In genomic region chr6:106360410-106360988, GRCh38 we compare ENCODE assay signal across 8 cellular contexts. TPM values are rescaled to one million over a fixed set of nuclear protein-coding genes. Genes with fewer than 3 reads are reported as not detected.
A peak's percentile ranks its signal among the peaks of the same experiment; 100 is the strongest.
DNase-seq lines count a peak whose midpoint lies in the region; ATAC-seq, FAIRE-seq and TF ChIP-seq lines count a peak whose summit lies in the region.

Gene CRYBG1, plus strand, starts transcription at chr6:106360717. Its CDS starts 192 bp downstream, at chr6:106360909.

- peak within 1 kb of the TSS; percentile 80 for H2AFZ ChIP-seq in H1 (ENCODE audit: low read length)

- H3K27ac Mint-ChIP-seq in mesothelial cell of epicardium = no peak within 1 kb of the TSS

- H2BK5ac ChIP-seq in H1 (ENCODE audit: low read depth, low read length) = no peak within 1 kb of the TSS; the same call in 1 of the 2 replicates

- DNase-seq in NCI-H345 (lab: John Stamatoyannopoulos, UW) (peak; percentile 87), H1 (ENCODE audit: low read depth in 1 of 2, low spot score in 2 of 2) (peak; percentile 77 to 99), mesothelial cell of epicardium (ENCODE audit: low spot score in 2 of 2, unreplicated experiment in 2 of 2) (peak; percentile 65 to 92)
- DNase-seq in activated CD8-positive, alpha-beta memory T cell treated with anti-CD3 and anti-CD28 coated beads for 1 hour (ENCODE audit: extremely low read depth in 1 of 2, low read depth in 1 of 2) = peak; percentile 31 to 43
- DNase-seq in stimulated activated CD8-positive, alpha-beta memory T cell treated with anti-CD3 and anti-CD28 coated beads, Interleukin-2, amount 100 ng/mL, for 48 hours (ENCODE audit: low read depth in 2 of 2) = peak; percentile 52 to 69

- H3K9ac ChIP-seq in H1 (replicated peaks in 1 of 4; ENCODE audit: extremely low read depth in 1 of 4, low read depth in 3 of 4, low read length in 3 of 4) = peak within 1 kb of the TSS; percentile 52 to 58 (median 56); a peak in 6 of 7 replicates

- peak within 1 kb of the TSS; percentile 76 to 83 for H3K4me2 ChIP-seq in H1 (ENCODE audit: insufficient read depth in 1 of 2, low read depth in 2 of 2, low read length in 2 of 2)

- H4K20me1 ChIP-seq in H1 (replicated peaks in 1 of 2; ENCODE audit: control insufficient read depth in 1 of 2, insufficient read depth in 2 of 2, low read length in 2 of 2) = no peaks in the 10 kb centered on the region

- FAIRE-seq in H1 (lab: Jason Lieb, UNC) = no peak

- H2BK15ac ChIP-seq in H1 (ENCODE audit: low read length) = 0 out of 2 replicates have a peak within 1 kb of the TSS, but pooled peaks have one; percentile 40

- H3K27me3 Mint-ChIP-seq in mesothelial cell of epicardium (ENCODE audit: low read depth) = peaks cover 55% of the 10 kb centered on the region

- H4K5ac ChIP-seq in H1 (ENCODE audit: insufficient read length, low read depth, low read length) = no peak within 1 kb of the TSS

- H3K27me3 ChIP-seq in H1 (replicated peaks in 1 of 4; ENCODE audit: control insufficient read depth in 3 of 4, extremely low read depth in 1 of 4, insufficient read depth in 3 of 4, low read length in 3 of 4) = peaks cover 0 to 10% (median 7%) of the 10 kb centered on the region in 4 experiments; a peak in 5 of 7 replicates

- peak in 1 of 2 experiments; percentile 80; a peak in 2 of 3 replicates for TF ChIP-seq EP300 in H1 (IDR thresholded peaks at IDR 0.05; ENCODE audit: borderline replicate concordance in 1 of 2, low read depth in 2 of 2, low read length in 2 of 2)

- H3K79me2 ChIP-seq in H1 (ENCODE audit: control insufficient read depth in 1 of 2, insufficient read depth in 2 of 2, low read length in 2 of 2) = no peaks in the 10 kb centered on the region

- POLR2A ChIA-PET in H1 (lab: Charles Lee; ENCODE audit: partially characterized antibody) = interaction anchor here (1.0 to 1.6 kb wide), 4 partner anchors 8 to 619 kb away, joined by 3 to 5 read pairs (median 4); partner anchors contain the start of gene ATG5

- H3K56ac ChIP-seq in H1 (replicated peaks; ENCODE audit: insufficient read length, low read depth, low read length) = no peak within 1 kb of the TSS

- H3K79me1 ChIP-seq in H1 (ENCODE audit: low read depth, low read length) = no peaks in the 10 kb centered on the region

- TF ChIP-seq CTCF in GM12873 (IDR thresholded peaks at IDR 0.05; ENCODE audit: insufficient read depth, low read depth, low read length, missing control alignments) = peak; percentile 84
- peak; percentile 71 to 98 (median 94) for TF ChIP-seq CTCF in H1 (IDR thresholded peaks at IDR 0.05; ENCODE audit: control extremely low read depth in 1 of 3, insufficient read depth in 1 of 3, low read depth in 1 of 3, low read length in 3 of 3)
- TF ChIP-seq CTCF in mesothelial cell of epicardium (IDR thresholded peaks at IDR 0.05; ENCODE audit: unreplicated experiment) = peak; percentile 94

- H3K4me1 ChIP-seq in H1 (replicated peaks in 1 of 4; ENCODE audit: control insufficient read depth in 3 of 4, insufficient read depth in 4 of 4, low read length in 3 of 4) = peaks cover 0 to 2% (median 0%) of the 10 kb centered on the region in 4 experiments; a peak in 1 of 7 replicates

- H3K23ac ChIP-seq in H1 (ENCODE audit: insufficient read length) = no peak within 1 kb of the TSS

- H3K36me3 Mint-ChIP-seq in mesothelial cell of epicardium = no peaks in the 10 kb centered on the region

- H3K4me1 Mint-ChIP-seq in mesothelial cell of epicardium = peaks cover 6% of the 10 kb centered on the region

- no peak within 1 kb of the TSS for H4K91ac ChIP-seq in H1 (replicated peaks; ENCODE audit: insufficient read length, low read length)

- no peak within 1 kb of the TSS; the same call in 1 of the 2 replicates for H4K8ac ChIP-seq in H1 (ENCODE audit: extremely low read depth, insufficient read depth, low read length)

- H3K27ac ChIP-seq in H1 (ENCODE audit: low read depth, low read length) = no peak within 1 kb of the TSS

- H2AK5ac ChIP-seq in H1 (ENCODE audit: low read depth, low read length) = no peak within 1 kb of the TSS

- no peaks in the 10 kb centered on the region for H3K9me3 Mint-ChIP-seq in mesothelial cell of epicardium

- H2BK12ac ChIP-seq in H1 (ENCODE audit: low read depth, low read length) = peak within 1 kb of the TSS; percentile 55; the same call in 1 of the 2 replicates

- H3K36me3 ChIP-seq in H1 (ENCODE audit: control insufficient read depth in 2 of 4, insufficient read depth in 4 of 4, low read length in 3 of 4) = no peaks in the 10 kb centered on the region

- peak within 1 kb of the TSS; percentile 55 to 81 (median 72) for H3K4me3 ChIP-seq in H1 (ENCODE audit: extremely low read depth in 1 of 4, insufficient read depth in 2 of 4, low read depth in 3 of 4, low read length in 4 of 4)

- H2BK20ac ChIP-seq in H1 (ENCODE audit: low read length) = no peak within 1 kb of the TSS

- no peaks in the 10 kb centered on the region for H3K9me3 ChIP-seq in H1 (ENCODE audit: insufficient read depth in 2 of 2, low read depth in 1 of 2, low read length in 1 of 2)

- TF ChIP-seq POLR2A in H1 (IDR thresholded peaks at IDR 0.05; ENCODE audit: control extremely low read depth in 1 of 2, low read depth in 2 of 2, low read length in 2 of 2) = peak in 1 of 2 experiments; percentile 33; a peak in 2 of 3 replicates

- no peak within 1 kb of the TSS for H3K4ac ChIP-seq in H1 (replicated peaks; ENCODE audit: insufficient read length, low read depth, low read length)

- peak within 1 kb of the TSS; percentile 74 for H3K4me3 Mint-ChIP-seq in mesothelial cell of epicardium

- WGBS in H1 (ENCODE audit: extremely low coverage in 1 of 2, insufficient coverage in 1 of 2, insufficient read length in 1 of 2, insufficient replicate concordance in 2 of 2, low coverage in 1 of 2, low lambda C conversion rate in 2 of 2, missing lambda C conversion rate in 1 of 2), 2 experiments = 2% methylated on average over 53 of the region's 66 CpGs; no CpG with 5 or more reads in 1 of the 2 experiments

- no peak within 1 kb of the TSS for H2BK120ac ChIP-seq in H1 (replicated peaks; ENCODE audit: low read depth, low read length)

- peak; percentile 56 to 74 for TF ChIP-seq RAD21 in H1 (IDR thresholded peaks at IDR 0.05 in 1 of 2, conservative IDR thresholded peaks at IDR 0.05 in 1 of 2; ENCODE audit: low read depth in 2 of 2, low read length in 2 of 2)

- H3K14ac ChIP-seq in H1 (ENCODE audit: insufficient read length) = no peak within 1 kb of the TSS

- ATAC-seq in HG02973 (IDR thresholded peaks at IDR 0.05; ENCODE audit: unreplicated experiment) = peak; percentile 89
- no peak for ATAC-seq in GM21390 (IDR thresholded peaks at IDR 0.05; ENCODE audit: unreplicated experiment)

- peak within 1 kb of the TSS; percentile 43; the same call in 1 of the 2 replicates for H3K18ac ChIP-seq in H1 (ENCODE audit: extremely low read depth, low read length)

- peaks cover 8% of the 10 kb centered on the region; the same call in 1 of the 2 replicates for H3K23me2 ChIP-seq in H1 (ENCODE audit: low read depth, low read length)

- CTCF ChIA-PET in H1 (lab: Charles Lee; ENCODE audit: partially characterized antibody) = interaction anchor here (0.6 to 2.9 kb wide), 38 partner anchors 10 to 878 kb away, joined by 3 to 24 read pairs (median 4); no protein-coding TSS in a partner anchor

TF ChIP-seq in H1, 55 proteins besides CTCF, POLR2A, EP300 and RAD21 (continues in another document):
- TF ChIP-seq MAFK (IDR thresholded peaks at IDR 0.05; ENCODE audit: low read depth, low read length) (no peak), ASH2L (IDR thresholded peaks at IDR 0.05; ENCODE audit: low read length) (peak; percentile 74), EGR1 (IDR thresholded peaks at IDR 0.05; ENCODE audit: borderline replicate concordance, low read depth, low read length) (peak; percentile 71; the same call in 1 of the 2 replicates), TBP (IDR thresholded peaks at IDR 0.05; ENCODE audit: low read depth, low read length) (peak; percentile 23; the same call in 1 of the 2 replicates), TAF7 (optimal IDR thresholded peaks at IDR 0.05; ENCODE audit: borderline replicate concordance, low read depth, low read length) (no peak), SP4 (IDR thresholded peaks at IDR 0.05; ENCODE audit: low read length) (no peak), KDM1A (IDR thresholded peaks at IDR 0.05; ENCODE audit: borderline replicate concordance, low read length) (no peak), JUN (IDR thresholded peaks at IDR 0.05; ENCODE audit: low read depth, low read length) (no peak), SIN3A (conservative IDR thresholded peaks at IDR 0.05 in 1 of 2, IDR thresholded peaks at IDR 0.05 in 1 of 2; ENCODE audit: low read depth in 1 of 2, low read length in 2 of 2) (peak in 1 of 2 experiments; percentile 82; a peak in 1 of 4 replicates), GABPA (IDR thresholded peaks at IDR 0.05; ENCODE audit: borderline replicate concordance, insufficient read depth, low read length) (no peak), MAX (IDR thresholded peaks at IDR 0.05) (no peak), POU5F1 (IDR thresholded peaks at IDR 0.05; ENCODE audit: low read depth, low read length) (no peak), CREB1 (IDR thresholded peaks at IDR 0.05) (no peak; the same call in 1 of the 2 replicates), SUZ12 (IDR thresholded peaks at IDR 0.05; ENCODE audit: low read length) (peak; percentile 4; the same call in 1 of the 2 replicates), SP1 (IDR thresholded peaks at IDR 0.05; ENCODE audit: low read depth, low read length) (peak; percentile 20; the same call in 1 of the 2 replicates), PHF8 (conservative IDR thresholded peaks at IDR 0.05; ENCODE audit: low read depth, low read length) (peak; percentile 40), RFX5 (IDR thresholded peaks at IDR 0.05; ENCODE audit: borderline replicate concordance, low read depth, low read length) (no peak), KDM5A (IDR thresholded peaks at IDR 0.05; ENCODE audit: low read length) (no peak), BCL11A (IDR thresholded peaks at IDR 0.05; ENCODE audit: low read depth in 2 of 2, low read length in 2 of 2) (no peak)

RNA-seq across cellular contexts. Expression of gene CRYBG1, which starts in this region (rescaled TPM):
- 11.6 and 11.9 TPM in 2 replicates for total RNA-seq in H1 (2021; fragmentation: NEBNext Ultra II Directional; extraction: Animal tissue kit (Norgen Biotek cat#: 25700))
- 1.6 and 2.2 TPM in 2 replicates for polyA plus RNA-seq in H1 (2011; rRNA removed)
- 2.5 TPM for polyA plus RNA-seq in H1 (2011; cell fraction: cytosol; rRNA removed)
- polyA plus RNA-seq in H1 (2011; cell fraction: nucleus; rRNA removed) = 4.0 TPM
- 4.9 to 6.5 TPM (median 5.3 TPM) in 4 replicates for polyA plus RNA-seq in H1 (2012, experiment 1 of 2)
- polyA plus RNA-seq in H1 (2012, experiment 2 of 2) = 0.38 TPM
- polyA plus RNA-seq in H1 (2013, experiment 1 of 2) = 11.1 TPM
- 10.9 TPM for polyA plus RNA-seq in H1 (2013, experiment 2 of 2)
- polyA minus RNA-seq in H1 (2011; rRNA and poly(A)+ RNA removed) = 8.1 and 8.9 TPM in 2 replicates
- polyA minus RNA-seq in H1 (2011; cell fraction: cytosol; rRNA and poly(A)+ RNA removed) = 6.7 TPM
- polyA minus RNA-seq in H1 (2011; cell fraction: nucleus; rRNA and poly(A)+ RNA removed) = 8.6 TPM
- total RNA-seq in mesothelial cell of epicardium = 0.59 to 0.74 TPM (median 0.64 TPM) in 3 replicates

Comparison
In these comparisons a context has a peak if more than half of its experiments do, and no peak if none do; other contexts are left out.
1. Peak in DNase-seq in mesothelial cell of epicardium; RNA of the gene not detected or under 1 TPM.
2. DNase-seq: peak in every context shown above with its lines; median percentile 88 in H1; 87 in NCI-H345; 78 in mesothelial cell of epicardium; 60 in stimulated activated CD8-positive, alpha-beta memory T cell treated with anti-CD3 and anti-CD28 coated beads, Interleukin-2, amount 100 ng/mL, for 48 hours; 37 in activated CD8-positive, alpha-beta memory T cell treated with anti-CD3 and anti-CD28 coated beads for 1 hour.